In genomic region chr4:37393889-37394288, GRCh38 we compare ENCODE assay signal across 23 cellular contexts.
DNase-seq lines count a peak whose midpoint lies in the region; ATAC-seq and TF ChIP-seq lines count a peak whose summit lies in the region.
"Had no signal": no experiment of that assay in that cellular context is flagged by ENCODE, and none has a peak within 500 bp of the region (broad histone marks: within the 10 kb centered on the region; RNA-seq: fewer than 3 reads in every experiment).

No MANE protein-coding gene starts in this region.

- TF ChIP-seq CTCF in heart right ventricle (IDR thresholded peaks at IDR 0.05) (no peak), MCF 10A (IDR thresholded peaks at IDR 0.05; ENCODE audit: unreplicated experiment) (no peak)

- DNase-seq in CD1c-positive myeloid dendritic cell (ENCODE audit: extremely low spot score) (peak; percentile 28), MV-4-11 (lab: John Stamatoyannopoulos, UW) (peak; percentile 91), heart right ventricle (no peak), MCF 10A (ENCODE audit: unreplicated experiment) (no peak), immature natural killer cell (no peak)
- DNase-seq: activated CD4-positive, alpha-beta memory T cell treated with anti-CD3 and anti-CD28 coated beads for 36 hours; adrenal gland; caudate nucleus; DMS153; effector CD8-positive, alpha-beta T cell; kidney; mesenchymal stem cell; NCI-H1105; NCI-H2171; stimulated activated naive CD4-positive, alpha-beta T cell; T-cell had no signal

- H3K4me1 Mint-ChIP-seq in MCF 10A (ENCODE audit: insufficient read depth, unreplicated experiment): no peaks in the 10 kb centered on the region
- H3K4me1 Mint-ChIP-seq in immature natural killer cell: no peaks in the 10 kb centered on the region
- H3K4me1 Mint-ChIP-seq: T-cell had no signal

- H3K4me3 ChIP-seq in heart right ventricle: no peak overlapping the region
- H3K4me3 ChIP-seq: adrenal gland, hepatocyte had no signal

- POLR2A ChIA-PET in MCF 10A (lab: Yijun Ruan, JAX): no interaction called here

- H3K27me3 ChIP-seq in heart right ventricle: peaks cover 0 to 4% (median 0%) of the 10 kb centered on the region in 7 donors
- H3K27me3 ChIP-seq: adrenal gland, hepatocyte had no signal

- peaks cover 0 to 24% (median 10%) of the 10 kb centered on the region in 9 donors for H3K4me1 ChIP-seq in heart right ventricle
- H3K4me1 ChIP-seq: adrenal gland had no signal

- H3K27ac Mint-ChIP-seq in MCF 10A (ENCODE audit: low read depth, unreplicated experiment) (no peak overlapping the region), immature natural killer cell (no peak overlapping the region)
- H3K27ac Mint-ChIP-seq: activated CD4-positive, alpha-beta memory T cell treated with anti-CD3 and anti-CD28 coated beads for 36 hours; natural killer cell treated with Interleukin-12 subunit alpha and Interleukin-12 subunit beta and Interleukin-15 and Interleukin-18, amount 100 ng/mL, for 72 hours; T-cell had no signal

- intact Hi-C loops in heart right ventricle (cut with DNase I): loop anchor here in 2 of 10 donors (5.0 kb wide), 2 partner anchors 1042 to 1047 kb away; no protein-coding TSS in a partner anchor
- intact Hi-C loops in MCF 10A (cut with micrococcal nuclease): loop anchor here (5.0 kb wide), 1 partner anchor 398 kb away; no protein-coding TSS in a partner anchor

- H3K4me3 Mint-ChIP-seq in MCF 10A (ENCODE audit: unreplicated experiment) (no peak overlapping the region), immature natural killer cell (no peak overlapping the region)
- H3K4me3 Mint-ChIP-seq: activated CD4-positive, alpha-beta memory T cell treated with anti-CD3 and anti-CD28 coated beads for 36 hours; natural killer cell treated with Interleukin-12 subunit alpha and Interleukin-12 subunit beta and Interleukin-15 and Interleukin-18, amount 100 ng/mL, for 72 hours; T-cell had no signal

- H3K36me3 ChIP-seq in heart right ventricle: no peaks in the 10 kb centered on the region
- H3K36me3 ChIP-seq: adrenal gland had no signal

- H3K36me3 Mint-ChIP-seq in MCF 10A (ENCODE audit: insufficient read depth, unreplicated experiment) (no peaks in the 10 kb centered on the region), immature natural killer cell (no peaks in the 10 kb centered on the region)
- H3K36me3 Mint-ChIP-seq: activated CD4-positive, alpha-beta memory T cell treated with anti-CD3 and anti-CD28 coated beads for 36 hours; natural killer cell treated with Interleukin-12 subunit alpha and Interleukin-12 subunit beta and Interleukin-15 and Interleukin-18, amount 100 ng/mL, for 72 hours; T-cell had no signal

- no peaks in the 10 kb centered on the region for H3K27me3 Mint-ChIP-seq in MCF 10A (ENCODE audit: insufficient read depth, unreplicated experiment)
- peaks cover 1 to 4% (median 3%) of the 10 kb centered on the region in 3 donors for H3K27me3 Mint-ChIP-seq in immature natural killer cell (ENCODE audit: low read depth in 3 of 3)

- no peak overlapping the region for H3K27ac ChIP-seq in heart right ventricle
- H3K27ac ChIP-seq: adrenal gland, C4-2B, hepatocyte, VCaP had no signal

- no TSS peak for BruUV-seq in MCF 10A (replicated peaks; lab: Mats Ljungman, UMichigan)

- H3K9me3 ChIP-seq in heart right ventricle: no peaks in the 10 kb centered on the region
- H3K9me3 ChIP-seq: adrenal gland had no signal

- WGBS in heart right ventricle, 2 donors: 81% methylated on average over 3 of the region's 3 CpGs

- no peaks in the 10 kb centered on the region for H3K9me3 Mint-ChIP-seq in MCF 10A (ENCODE audit: unreplicated experiment)
- H3K9me3 Mint-ChIP-seq in immature natural killer cell: peaks cover 0 to 3% (median 0%) of the 10 kb centered on the region in 6 donors
- H3K9me3 Mint-ChIP-seq: activated CD4-positive, alpha-beta memory T cell treated with anti-CD3 and anti-CD28 coated beads for 36 hours; natural killer cell treated with Interleukin-12 subunit alpha and Interleukin-12 subunit beta and Interleukin-15 and Interleukin-18, amount 100 ng/mL, for 72 hours; T-cell had no signal

- CTCF ChIA-PET in MCF 10A (lab: Yijun Ruan, JAX): interaction anchor here (0.7 to 2.3 kb wide), 2 partner anchors 63 to 979 kb away, joined by 3 to 10 read pairs; no protein-coding TSS in a partner anchor

- ATAC-seq in GM19463 (IDR thresholded peaks at IDR 0.05; ENCODE audit: unreplicated experiment) (peak; percentile 43), HG03108 (IDR thresholded peaks at IDR 0.05; ENCODE audit: unreplicated experiment) (peak; percentile 62), HG02973 (IDR thresholded peaks at IDR 0.05; ENCODE audit: unreplicated experiment) (no peak), heart right ventricle (no peak)
- ATAC-seq: natural killer cell treated with Interleukin-12 subunit alpha and Interleukin-12 subunit beta and Interleukin-15 and Interleukin-18, amount 100 ng/mL, for 72 hours; T-cell had no signal

Comparison
In these comparisons a context has a peak if more than half of its experiments do, and no peak if none do; other contexts are left out.
1. DNase-seq: peak in CD1c-positive myeloid dendritic cell (single experiment) and MV-4-11 (single experiment); none in heart right ventricle (0 of 2), MCF 10A (single experiment) and immature natural killer cell (0 of 3).
2. ATAC-seq: peak in GM19463 (single experiment) and HG03108 (single experiment); none in HG02973 (single experiment) and heart right ventricle (0 of 8).